23 cellular contexts compared by ENCODE assay signal in genomic region chr2:112488201-112488600, GRCh38.
"Had no signal": no experiment of that assay in that cellular context is flagged by ENCODE, and none has a peak within 500 bp of the region (broad histone marks: within the 10 kb centered on the region; RNA-seq: fewer than 3 reads in every experiment).

No MANE protein-coding gene starts in this region.

- H3K27me3 ChIP-seq: foreskin keratinocyte, right lobe of liver, spleen, tibial artery, upper lobe of left lung, vagina had no signal

- H3K27ac Mint-ChIP-seq: effector memory CD8-positive, alpha-beta T cell; immature natural killer cell; naive thymus-derived CD8-positive, alpha-beta T cell; stimulated activated memory B cell treated with anti-CD40 and anti-IgM and Interleukin-4, amounts not matched to agents 10 μg/mL and 1 μg/mL and 100 μg/mL, for 72 hours had no signal

- H3K27me3 Mint-ChIP-seq: effector memory CD8-positive, alpha-beta T cell; naive thymus-derived CD8-positive, alpha-beta T cell; stimulated activated memory B cell treated with anti-CD40 and anti-IgM and Interleukin-4, amounts not matched to agents 10 μg/mL and 1 μg/mL and 100 μg/mL, for 72 hours; stimulated activated naive CD8-positive, alpha-beta T cell treated with anti-CD3 and anti-CD28 coated beads, Interleukin-15, Interleukin-2, amounts not matched to agents 100 ng/mL and 50 ng/mL, for 24 hours had no signal

- ATAC-seq: effector memory CD8-positive, alpha-beta T cell; foreskin keratinocyte; left cardiac atrium; lower lobe of right lung; naive thymus-derived CD8-positive, alpha-beta T cell; stimulated activated memory B cell treated with anti-CD40 and anti-IgM and Interleukin-4, amounts not matched to agents 10 μg/mL and 1 μg/mL and 100 μg/mL, for 72 hours had no signal

- H3K9me3 ChIP-seq: left ventricle myocardium inferior, lower lobe of right lung, neutrophil, psoas muscle, right lobe of liver, spleen, tibial artery, upper lobe of left lung, vagina had no signal

- DNase-seq: cortex of kidney; effector memory CD8-positive, alpha-beta T cell; erythroblast; foreskin keratinocyte; immature natural killer cell; left cardiac atrium; left ventricle myocardium inferior; lower lobe of right lung; mesendoderm; naive thymus-derived CD8-positive, alpha-beta T cell; psoas muscle; retina; right lobe of liver; spleen; stimulated activated CD4-positive, alpha-beta T cell treated with anti-CD3 and anti-CD28 coated beads, Interleukin-15, amount 100 ng/mL, for 24 hours; stimulated activated CD4-positive, alpha-beta T cell treated with anti-CD3 and anti-CD28 coated beads, Interleukin-1b, Interleukin-23, amount 100 ng/mL, for 48 hours; stimulated activated CD4-positive, alpha-beta T cell treated with anti-CD3 and anti-CD28 coated beads, Interleukin-4, amount 100 ng/mL, for 24 hours; tibial artery; upper lobe of left lung had no signal

- H3K9me3 Mint-ChIP-seq: effector memory CD8-positive, alpha-beta T cell; immature natural killer cell; naive thymus-derived CD8-positive, alpha-beta T cell; stimulated activated memory B cell treated with anti-CD40 and anti-IgM and Interleukin-4, amounts not matched to agents 10 μg/mL and 1 μg/mL and 100 μg/mL, for 72 hours; stimulated activated naive CD8-positive, alpha-beta T cell treated with anti-CD3 and anti-CD28 coated beads, Interleukin-15, Interleukin-2, amounts not matched to agents 100 ng/mL and 50 ng/mL, for 24 hours had no signal

- H3K36me3 ChIP-seq: lower lobe of right lung, neutrophil, right lobe of liver, tibial artery, upper lobe of left lung, vagina had no signal

- H3K4me3 ChIP-seq: left ventricle myocardium inferior, lower lobe of right lung, psoas muscle, right lobe of liver, spleen, tibial artery, upper lobe of left lung, vagina had no signal

- H3K4me3 Mint-ChIP-seq: effector memory CD8-positive, alpha-beta T cell; immature natural killer cell; naive thymus-derived CD8-positive, alpha-beta T cell; stimulated activated memory B cell treated with anti-CD40 and anti-IgM and Interleukin-4, amounts not matched to agents 10 μg/mL and 1 μg/mL and 100 μg/mL, for 72 hours; stimulated activated naive CD8-positive, alpha-beta T cell treated with anti-CD3 and anti-CD28 coated beads, Interleukin-15, Interleukin-2, amounts not matched to agents 100 ng/mL and 50 ng/mL, for 24 hours had no signal

- H3K27ac ChIP-seq: foreskin keratinocyte, left ventricle myocardium inferior, lower lobe of right lung, neutrophil, psoas muscle, right lobe of liver, tibial artery, vagina had no signal
